Comparison of ENCODE assay signal across 17 cellular contexts in genomic region chr14:90517431-90517841, GRCh38.
A peak's percentile ranks its signal among the peaks of the same experiment; 100 is the strongest.
DNase-seq lines count a peak whose midpoint lies in the region; ATAC-seq and TF ChIP-seq lines count a peak whose summit lies in the region.
"Had no signal": no experiment of that assay in that cellular context is flagged by ENCODE, and none has a peak within 500 bp of the region (broad histone marks: within the 10 kb centered on the region; RNA-seq: fewer than 3 reads in every experiment).

No MANE protein-coding gene starts in this region.

- no peak for TF ChIP-seq POLR2A in upper lobe of left lung (IDR thresholded peaks at IDR 0.05)

- TF ChIP-seq EP300 in upper lobe of left lung (IDR thresholded peaks at IDR 0.05) = no peak

- peak overlapping the region in 1 of 4 donors; percentile 26 for H3K27ac ChIP-seq in upper lobe of left lung
- H3K27ac ChIP-seq: epithelial cell of prostate, RWPE1, uterus had no signal

- no peaks in the 10 kb centered on the region for H3K36me3 ChIP-seq in upper lobe of left lung
- H3K36me3 ChIP-seq: uterus had no signal

- no peak overlapping the region for H3K4me3 Mint-ChIP-seq in dendritic cell treated with granulocyte-macrophage colony-stimulating factor and Interleukin-4, amounts not matched to agents 40 ng/mL and 50 ng/mL, for 4 days
- no peak overlapping the region for H3K4me3 Mint-ChIP-seq in neural crest cell
- H3K4me3 Mint-ChIP-seq: CD4-positive, CD25-positive, alpha-beta regulatory T cell; natural killer cell; stimulated activated memory B cell treated with anti-CD40 and anti-IgM and Interleukin-4, amounts not matched to agents 10 μg/mL and 1 μg/mL and 100 μg/mL, for 72 hours had no signal

- peak overlapping the region; percentile 46 for H3K27ac Mint-ChIP-seq in dendritic cell treated with granulocyte-macrophage colony-stimulating factor and Interleukin-4, amounts not matched to agents 40 ng/mL and 50 ng/mL, for 4 days
- H3K27ac Mint-ChIP-seq in neural crest cell (ENCODE audit: unreplicated experiment) = peak overlapping the region; percentile 62
- H3K27ac Mint-ChIP-seq: CD4-positive, CD25-positive, alpha-beta regulatory T cell; natural killer cell; stimulated activated memory B cell treated with anti-CD40 and anti-IgM and Interleukin-4, amounts not matched to agents 10 μg/mL and 1 μg/mL and 100 μg/mL, for 72 hours had no signal

- intact Hi-C loops in dendritic cell treated with granulocyte-macrophage colony-stimulating factor and Interleukin-4, amounts not matched to agents 40 ng/mL and 50 ng/mL, for 4 days (cut with micrococcal nuclease) = no loop called here

- DNase-seq in NCI-H748 (lab: John Stamatoyannopoulos, UW; ENCODE audit: unreplicated experiment) (peak; percentile 45), NCI-H748 treated with DMSO at 0.1 percent for 48 hours (lab: John Stamatoyannopoulos, UW) (no peak), neural crest cell (ENCODE audit: low read depth, low spot score) (no peak), upper lobe of left lung (peak; percentile 41 to 69), cortex of kidney (lab: John Stamatoyannopoulos, UW) (no peak), epidermal melanocyte (ENCODE audit: insufficient read length, low spot score) (no peak)
- DNase-seq: activated CD4-positive, alpha-beta T cell treated with anti-CD3 and anti-CD28 coated beads, Interleukin-2, amount 50 U/mL, for 1 hour; activated naive CD4-positive, alpha-beta T cell treated with Interleukin-2 at 50 U/mL for 16 hours; CD4-positive, CD25-positive, alpha-beta regulatory T cell; EL; natural killer cell; uterus had no signal

- WGBS in upper lobe of left lung, 2 donors = 73 to 78% methylated on average over 9 to 10 of the region's 10 CpGs

- H3K4me1 ChIP-seq in upper lobe of left lung = peaks cover 12 to 48% (median 40%) of the 10 kb centered on the region in 4 donors

- H3K27me3 Mint-ChIP-seq in dendritic cell treated with granulocyte-macrophage colony-stimulating factor and Interleukin-4, amounts not matched to agents 40 ng/mL and 50 ng/mL, for 4 days = peaks cover 28% of the 10 kb centered on the region
- peaks cover 77% of the 10 kb centered on the region for H3K27me3 Mint-ChIP-seq in neural crest cell (ENCODE audit: low read depth)

- H3K9me3 ChIP-seq in upper lobe of left lung = no peaks in the 10 kb centered on the region
- H3K9me3 ChIP-seq: uterus had no signal

- peaks cover 19% of the 10 kb centered on the region for H3K4me1 Mint-ChIP-seq in dendritic cell treated with granulocyte-macrophage colony-stimulating factor and Interleukin-4, amounts not matched to agents 40 ng/mL and 50 ng/mL, for 4 days (ENCODE audit: low read depth)
- H3K4me1 Mint-ChIP-seq in neural crest cell = peaks cover 33% of the 10 kb centered on the region
- H3K4me1 Mint-ChIP-seq: CD4-positive, CD25-positive, alpha-beta regulatory T cell; natural killer cell; stimulated activated memory B cell treated with anti-CD40 and anti-IgM and Interleukin-4, amounts not matched to agents 10 μg/mL and 1 μg/mL and 100 μg/mL, for 72 hours had no signal

- ATAC-seq in upper lobe of left lung (ENCODE audit: low FRiP score in 2 of 2) (peak in 1 of 2 donors; percentile 25), GM19035 (IDR thresholded peaks at IDR 0.05; ENCODE audit: unreplicated experiment) (no peak)
- ATAC-seq: natural killer cell; stimulated activated memory B cell treated with anti-CD40 and anti-IgM and Interleukin-4, amounts not matched to agents 10 μg/mL and 1 μg/mL and 100 μg/mL, for 72 hours had no signal

- TF ChIP-seq CTCF in neural crest cell (conservative IDR thresholded peaks at IDR 0.05) (no peak), upper lobe of left lung (IDR thresholded peaks at IDR 0.05) (no peak)

- no peaks in the 10 kb centered on the region for H3K9me3 Mint-ChIP-seq in dendritic cell treated with granulocyte-macrophage colony-stimulating factor and Interleukin-4, amounts not matched to agents 40 ng/mL and 50 ng/mL, for 4 days
- no peaks in the 10 kb centered on the region for H3K9me3 Mint-ChIP-seq in neural crest cell
- H3K9me3 Mint-ChIP-seq: CD4-positive, CD25-positive, alpha-beta regulatory T cell; natural killer cell; stimulated activated memory B cell treated with anti-CD40 and anti-IgM and Interleukin-4, amounts not matched to agents 10 μg/mL and 1 μg/mL and 100 μg/mL, for 72 hours had no signal

- H3K36me3 Mint-ChIP-seq in dendritic cell treated with granulocyte-macrophage colony-stimulating factor and Interleukin-4, amounts not matched to agents 40 ng/mL and 50 ng/mL, for 4 days (ENCODE audit: low read depth) = no peaks in the 10 kb centered on the region
- no peaks in the 10 kb centered on the region for H3K36me3 Mint-ChIP-seq in neural crest cell (ENCODE audit: low read depth)
- H3K36me3 Mint-ChIP-seq: CD4-positive, CD25-positive, alpha-beta regulatory T cell; natural killer cell; stimulated activated memory B cell treated with anti-CD40 and anti-IgM and Interleukin-4, amounts not matched to agents 10 μg/mL and 1 μg/mL and 100 μg/mL, for 72 hours had no signal

- H3K4me3 ChIP-seq in upper lobe of left lung = no peak overlapping the region
- H3K4me3 ChIP-seq: uterus had no signal

- H3K27me3 ChIP-seq in upper lobe of left lung = no peaks in the 10 kb centered on the region
- H3K27me3 ChIP-seq: uterus had no signal

Comparison
In these comparisons a context has a peak if more than half of its experiments do, and no peak if none do; other contexts are left out.
1. DNase-seq: peak in NCI-H748 (single experiment) and upper lobe of left lung (2 of 2); none in NCI-H748 treated with DMSO at 0.1 percent for 48 hours (single experiment), neural crest cell (single experiment), cortex of kidney (single experiment) and epidermal melanocyte (single experiment).